In the genomic region with DNA sequence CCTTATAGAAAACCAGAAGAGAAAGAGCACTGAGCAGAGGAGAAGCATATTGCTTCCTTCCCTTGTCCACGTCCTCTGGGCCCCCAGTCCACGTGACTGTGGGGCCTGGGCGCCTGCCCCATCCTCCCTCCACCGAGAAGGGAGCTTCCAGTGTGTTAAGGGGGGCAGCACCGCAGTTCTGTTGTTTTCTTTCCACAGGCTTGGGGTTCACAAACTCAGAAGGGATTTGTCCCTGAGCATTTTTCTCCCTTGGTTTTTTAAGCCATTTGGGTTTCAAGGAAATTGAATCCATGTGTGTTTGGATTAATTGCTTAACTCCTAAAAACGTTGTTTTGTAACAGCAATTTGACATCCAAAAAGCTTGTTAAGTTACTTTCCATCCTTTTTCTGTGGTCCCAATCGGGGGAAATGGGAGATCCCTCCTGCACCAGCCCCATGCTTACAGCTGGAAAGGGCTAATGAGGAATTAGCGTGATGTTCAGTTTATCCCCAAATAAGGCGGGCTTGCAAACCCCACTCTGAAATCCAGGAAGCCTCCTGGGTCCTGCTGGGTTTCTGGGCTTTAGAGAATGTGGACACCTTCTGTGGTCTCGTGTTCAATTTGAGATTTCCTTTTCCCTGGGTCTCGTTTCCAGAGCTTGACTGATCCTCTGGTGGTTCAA, we compare ENCODE assay signal across 1 cellular context.
TF ChIP-seq lines count a peak whose summit lies in the region.

No MANE protein-coding gene starts in this region.

TF ChIP-seq in SK-N-SH, 30 proteins besides CTCF, POLR2A, EP300 and RAD21 (continued from another document):
- TF ChIP-seq, protein P1, sequence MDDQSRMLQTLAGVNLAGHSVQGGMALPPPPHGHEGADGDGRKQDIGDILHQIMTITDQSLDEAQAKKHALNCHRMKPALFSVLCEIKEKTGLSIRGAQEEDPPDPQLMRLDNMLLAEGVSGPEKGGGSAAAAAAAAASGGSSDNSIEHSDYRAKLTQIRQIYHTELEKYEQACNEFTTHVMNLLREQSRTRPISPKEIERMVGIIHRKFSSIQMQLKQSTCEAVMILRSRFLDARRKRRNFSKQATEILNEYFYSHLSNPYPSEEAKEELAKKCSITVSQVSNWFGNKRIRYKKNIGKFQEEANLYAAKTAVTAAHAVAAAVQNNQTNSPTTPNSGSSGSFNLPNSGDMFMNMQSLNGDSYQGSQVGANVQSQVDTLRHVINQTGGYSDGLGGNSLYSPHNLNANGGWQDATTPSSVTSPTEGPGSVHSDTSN (IDR thresholded peaks at IDR 0.05): no peak
